In genomic region chr16:88855736-88856121, GRCh38 we compare ENCODE assay signal across 8 cellular contexts. TPM values are rescaled to one million over a fixed set of nuclear protein-coding genes. Genes with fewer than 3 reads are reported as not detected.
DNase-seq lines count a peak whose midpoint lies in the region; ATAC-seq and TF ChIP-seq lines count a peak whose summit lies in the region.

No MANE protein-coding gene starts in this region.

- ATAC-seq in naive thymus-derived CD8-positive, alpha-beta T cell, result no peak

- TF ChIP-seq CTCF in AG10803 (conservative IDR thresholded peaks at IDR 0.05; ENCODE audit: low read length) (no peak), dorsolateral prefrontal cortex (IDR thresholded peaks at IDR 0.05 in 54 of 56, conservative IDR thresholded peaks at IDR 0.05 in 2 of 56; ENCODE audit: low read depth in 1 of 56, partially characterized antibody in 56 of 56) (no peak), GM10266 (IDR thresholded peaks at IDR 0.05; ENCODE audit: control insufficient read depth, insufficient read depth, low read depth, missing control alignments) (no peak)

- H3K27me3 Mint-ChIP-seq in naive thymus-derived CD8-positive, alpha-beta T cell, result no peaks in the 10 kb centered on the region

- intact Hi-C loops in dorsolateral prefrontal cortex (cut with DNase I), result loop anchor here (2.0 to 10.0 kb wide), 5 partner anchors 43 to 362 kb away; partner anchors contain the start of genes APRT (in 2 of the 2) and ZNF778 (in 1 of the 2)

- H3K27ac Mint-ChIP-seq in naive thymus-derived CD8-positive, alpha-beta T cell, result peak overlapping the region; percentile 47 to 85 (median 79)

- DNase-seq in AG10803 (ENCODE audit: low read depth) (no peak), Karpas-422 (no peak), dorsolateral prefrontal cortex (no peak), amygdala (lab: John Stamatoyannopoulos, UW) (no peak), GM10266 (ENCODE audit: extremely low spot score) (no peak), SKM-1 treated with dmso at 0.1 percent for 144 hours (lab: John Stamatoyannopoulos, UW; ENCODE audit: unreplicated experiment) (no peak), HT-29 (ENCODE audit: low spot score) (no peak)
- DNase-seq in naive thymus-derived CD8-positive, alpha-beta T cell, result peak in 1 of 10 donors; percentile 2

- H2AFZ ChIP-seq in Karpas-422 (ENCODE audit: low read length), result no peak overlapping the region

- H3K4me3 Mint-ChIP-seq in naive thymus-derived CD8-positive, alpha-beta T cell, result peak overlapping the region; percentile 55 to 96 (median 78)

- H3K4me1 Mint-ChIP-seq in naive thymus-derived CD8-positive, alpha-beta T cell, result peaks cover 22 to 48% (median 33%) of the 10 kb centered on the region in 4 donors

- no peaks in the 10 kb centered on the region for H3K9me3 Mint-ChIP-seq in naive thymus-derived CD8-positive, alpha-beta T cell

- H3K27ac ChIP-seq in Karpas-422 (ENCODE audit: low read length) (no peak overlapping the region), dorsolateral prefrontal cortex (peak overlapping the region in 29 of 59 donors; percentile 16 to 100 (median 94))

- H3K9me3 ChIP-seq in Karpas-422 (ENCODE audit: low read length), result no peaks in the 10 kb centered on the region

- H3K4me3 ChIP-seq in AG10803 (ENCODE audit: low read length) (peak overlapping the region; percentile 72), Karpas-422 (ENCODE audit: low read length) (peak overlapping the region; percentile 80), dorsolateral prefrontal cortex (peak overlapping the region in 56 of 59 donors; percentile 66 to 100 (median 97))

- peaks cover 0 to 25% (median 0%) of the 10 kb centered on the region in 3 donors for H3K36me3 Mint-ChIP-seq in naive thymus-derived CD8-positive, alpha-beta T cell

- peak overlapping the region; percentile 70 for H3K9ac ChIP-seq in Karpas-422 (ENCODE audit: low read length)

- H3K79me2 ChIP-seq in Karpas-422 (ENCODE audit: low read length), result peaks cover 29% of the 10 kb centered on the region

- H4K20me1 ChIP-seq in Karpas-422 (ENCODE audit: insufficient read depth, low read depth, low read length), result peaks cover 5% of the 10 kb centered on the region; the same call in 1 of the 2 replicates

- no peaks in the 10 kb centered on the region for H3K9me2 ChIP-seq in Karpas-422 (replicated peaks; ENCODE audit: insufficient read depth, low read length)

- H3K4me2 ChIP-seq in Karpas-422 (ENCODE audit: low read depth, low read length, poor library complexity, severe bottlenecking), result peak overlapping the region; percentile 97

- H3K36me3 ChIP-seq in Karpas-422 (ENCODE audit: insufficient read depth, low read length), result no peaks in the 10 kb centered on the region

- H3K27me3 ChIP-seq in Karpas-422 (ENCODE audit: low read length), result no peaks in the 10 kb centered on the region
- H3K27me3 ChIP-seq in dorsolateral prefrontal cortex, result no peaks in the 10 kb centered on the region

- peaks cover 22% of the 10 kb centered on the region for H3K4me1 ChIP-seq in Karpas-422 (ENCODE audit: low read length)

- POLR2A ChIA-PET in naive thymus-derived CD8-positive, alpha-beta T cell (lab: Charles Lee), result interaction anchor here (0.7 to 3.2 kb wide), 3 partner anchors 43 to 315 kb away, joined by 4 to 59 read pairs (median 5); partner anchors contain the start of genes APRT and CDH15

RNA-seq across cellular contexts. Expression of gene GALNS, which starts 1.0 kb away (rescaled TPM):
- 18.1 and 26.8 TPM in 2 replicates for total RNA-seq in Karpas-422 (2014; rRNA removed; shearing (Covaris generic); ENCODE audit: low replicate concordance)
- total RNA-seq in dorsolateral prefrontal cortex, result 10 to 100 TPM; 22.5 to 60.1 (median 36.3) TPM
- 10 to 100 TPM; 48.6 to 53.5 TPM for total RNA-seq in naive thymus-derived CD8-positive, alpha-beta T cell
- polyA plus RNA-seq in naive thymus-derived CD8-positive, alpha-beta T cell, result 10 to 100 TPM in 2 of 3 donors, 1 to 10 TPM in 1; 7.8 to 11.9 (median 11.8) TPM
- total RNA-seq in HT-29 (2014; rRNA removed; shearing (Covaris generic)), result 14.1 and 18.4 TPM in 2 replicates

RNA-seq across cellular contexts. Expression of gene TRAPPC2L, which starts 1.2 kb away (rescaled TPM):
- total RNA-seq in Karpas-422 (2014; rRNA removed; shearing (Covaris generic); ENCODE audit: low replicate concordance), result 58.0 and 84.6 TPM in 2 replicates
- total RNA-seq in dorsolateral prefrontal cortex, result 10 to 100 TPM; 30.9 to 83.9 (median 57.9) TPM
- 10 to 100 TPM; 70.0 to 76.3 TPM for total RNA-seq in naive thymus-derived CD8-positive, alpha-beta T cell
- 10 to 100 TPM; 81.8 to 86.5 (median 82.1) TPM for polyA plus RNA-seq in naive thymus-derived CD8-positive, alpha-beta T cell
- 120 and 125 TPM in 2 replicates for total RNA-seq in HT-29 (2014; rRNA removed; shearing (Covaris generic))

RNA-seq across cellular contexts. Expression of gene PABPN1L, which starts 10.7 kb away (rescaled TPM):
- total RNA-seq in Karpas-422 (2014; rRNA removed; shearing (Covaris generic); ENCODE audit: low replicate concordance), result not detected in 2 replicates
- under 1 TPM in 22 of 120 experiments, not detected in 98; 0.36 to 0.92 (median 0.56) TPM for total RNA-seq in dorsolateral prefrontal cortex
- total RNA-seq in naive thymus-derived CD8-positive, alpha-beta T cell, result not detected
- polyA plus RNA-seq in naive thymus-derived CD8-positive, alpha-beta T cell, result not detected
- not detected in 2 replicates for total RNA-seq in HT-29 (2014; rRNA removed; shearing (Covaris generic))

RNA-seq across cellular contexts. Expression of gene APRT, which starts 44.0 kb away (rescaled TPM):
- total RNA-seq in Karpas-422 (2014; rRNA removed; shearing (Covaris generic); ENCODE audit: low replicate concordance), result 193 and 232 TPM in 2 replicates
- total RNA-seq in dorsolateral prefrontal cortex, result 10 to 100 TPM; 21.9 to 51.6 (median 33.2) TPM
- total RNA-seq in naive thymus-derived CD8-positive, alpha-beta T cell, result 100 to 1,000 TPM; 174 to 183 TPM
- 100 to 1,000 TPM; 428 to 492 (median 431) TPM for polyA plus RNA-seq in naive thymus-derived CD8-positive, alpha-beta T cell
- total RNA-seq in HT-29 (2014; rRNA removed; shearing (Covaris generic)), result 669 and 675 TPM in 2 replicates

RNA-seq across cellular contexts. Expression of gene CDT1, which starts 52.1 kb away (rescaled TPM):
- total RNA-seq in Karpas-422 (2014; rRNA removed; shearing (Covaris generic); ENCODE audit: low replicate concordance), result 20.4 and 40.3 TPM in 2 replicates
- total RNA-seq in dorsolateral prefrontal cortex, result 1 to 10 TPM in 106 of 120 experiments, under 1 TPM in 14; 0.49 to 5.3 (median 2.0) TPM
- under 1 TPM in 1 of 2 experiments, not detected in 1; 0.74 TPM for total RNA-seq in naive thymus-derived CD8-positive, alpha-beta T cell
- polyA plus RNA-seq in naive thymus-derived CD8-positive, alpha-beta T cell, result under 1 TPM; 0.13 to 0.46 (median 0.26) TPM
- 120 and 146 TPM in 2 replicates for total RNA-seq in HT-29 (2014; rRNA removed; shearing (Covaris generic))
